In genomic region chr7:66886152-66886551, GRCh38 we compare ENCODE assay signal across 12 cellular contexts. TPM values are rescaled to one million over a fixed set of nuclear protein-coding genes. Genes with fewer than 3 reads are reported as not detected.
A peak's percentile ranks its signal among the peaks of the same experiment; 100 is the strongest.
DNase-seq lines count a peak whose midpoint lies in the region; ATAC-seq and TF ChIP-seq lines count a peak whose summit lies in the region.
"Had no signal": no experiment of that assay in that cellular context is flagged by ENCODE, and none has a peak within 500 bp of the region (broad histone marks: within the 10 kb centered on the region; RNA-seq: fewer than 3 reads in every experiment).

No MANE protein-coding gene starts in this region.

- intact Hi-C loops in body of pancreas (cut with DNase I): no loop called here

- DNase-seq in GM12865 (ENCODE audit: low read depth) (peak; percentile 64), RPMI8226 (no peak), body of pancreas (no peak), WERI-Rb-1 (no peak)
- DNase-seq: NCI-H2171 had no signal

- H3K27ac ChIP-seq in body of pancreas: no peak overlapping the region
- no peak overlapping the region for H3K27ac ChIP-seq in WERI-Rb-1
- H3K27ac ChIP-seq: BLaER1, thoracic aorta had no signal

- H3K9me3 ChIP-seq in body of pancreas (no peaks in the 10 kb centered on the region), WERI-Rb-1 (ENCODE audit: severe bottlenecking) (no peaks in the 10 kb centered on the region)
- H3K9me3 ChIP-seq: BLaER1, thoracic aorta had no signal

- no peaks in the 10 kb centered on the region for H3K4me1 ChIP-seq in body of pancreas

- H3K27me3 ChIP-seq in body of pancreas (no peaks in the 10 kb centered on the region), WERI-Rb-1 (ENCODE audit: insufficient read depth, low read depth, severe bottlenecking) (no peaks in the 10 kb centered on the region)
- H3K27me3 ChIP-seq: BLaER1 had no signal

- 85 to 86% methylated on average over 4 of the region's 4 CpGs for WGBS in body of pancreas, 2 donors

- H3K36me3 ChIP-seq in body of pancreas (replicated peaks in 1 of 2; ENCODE audit: insufficient read depth in 1 of 2, low read depth in 2 of 2) (no peaks in the 10 kb centered on the region), WERI-Rb-1 (no peaks in the 10 kb centered on the region)
- H3K36me3 ChIP-seq: thoracic aorta had no signal

- TF ChIP-seq CTCF in GM12865 (IDR thresholded peaks at IDR 0.05; ENCODE audit: insufficient read depth, low read depth, low read length, missing control alignments) (no peak), body of pancreas (IDR thresholded peaks at IDR 0.05) (no peak), WERI-Rb-1 (IDR thresholded peaks at IDR 0.05; ENCODE audit: low read depth, low read length) (no peak)

- ATAC-seq in GM19043 (IDR thresholded peaks at IDR 0.05; ENCODE audit: low read depth, unreplicated experiment) (peak; percentile 71), HG02642 (IDR thresholded peaks at IDR 0.05; ENCODE audit: poor library complexity, unreplicated experiment) (peak; percentile 66), HG03520 (IDR thresholded peaks at IDR 0.05; ENCODE audit: unreplicated experiment) (peak; percentile 67), GM21515 (IDR thresholded peaks at IDR 0.05; ENCODE audit: unreplicated experiment) (no peak), body of pancreas (no peak)
- ATAC-seq: GM23338 had no signal

- H3K4me3 ChIP-seq in GM12865 (ENCODE audit: low read depth, low read length) (no peak overlapping the region), body of pancreas (no peak overlapping the region), WERI-Rb-1 (ENCODE audit: low read depth, low read length) (no peak overlapping the region)
- H3K4me3 ChIP-seq: BLaER1, GM23338, thoracic aorta had no signal

- TF ChIP-seq POLR2A in body of pancreas (IDR thresholded peaks at IDR 0.05): no peak

RNA-seq across cellular contexts. Expression of gene TMEM248, which starts 34.9 kb away (rescaled TPM):
- 10 to 100 TPM; 52.1 to 64.9 TPM for total RNA-seq in body of pancreas

Comparison
In these comparisons a context has a peak if more than half of its experiments do, and no peak if none do; other contexts are left out.
1. ATAC-seq: peak in GM19043 (single experiment), HG02642 (single experiment) and HG03520 (single experiment); none in GM21515 (single experiment) and body of pancreas (single experiment).